17 cellular contexts compared by ENCODE assay signal in the genomic region with DNA sequence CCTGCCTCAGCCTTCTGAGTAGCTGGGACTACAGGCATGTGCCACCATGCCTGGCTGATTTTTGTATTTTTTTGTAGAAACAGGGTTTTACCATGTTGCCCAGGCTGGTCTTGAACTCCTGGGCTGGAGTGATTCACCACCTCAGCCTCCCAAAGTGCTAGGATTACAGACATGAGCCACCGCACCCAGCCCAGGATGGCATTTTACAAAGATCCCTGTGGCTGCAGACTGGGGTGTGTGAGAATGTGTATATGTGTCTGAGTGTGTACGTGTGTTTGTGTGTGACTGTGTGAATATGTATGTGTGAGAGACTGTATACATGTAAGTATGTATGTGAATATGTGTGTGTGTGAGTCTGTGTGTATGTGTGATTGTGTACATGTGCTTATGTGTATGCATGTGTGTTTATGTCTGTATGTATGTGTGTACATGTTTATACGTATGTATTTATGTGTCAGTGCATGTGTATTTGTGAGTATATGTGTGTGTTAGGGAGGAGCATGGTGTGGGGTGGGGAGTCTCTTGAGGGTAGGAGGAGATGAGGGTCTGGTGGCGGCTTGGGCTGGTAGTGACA.
"Had no signal": no experiment of that assay in that cellular context is flagged by ENCODE, and none has a peak within 500 bp of the region (broad histone marks: within the 10 kb centered on the region; RNA-seq: fewer than 3 reads in every experiment).

No MANE protein-coding gene starts in this region.

- ATAC-seq: gastrocnemius medialis had no signal

- H3K27me3 ChIP-seq: ascending aorta, gastrocnemius medialis had no signal

- H3K27ac ChIP-seq: ascending aorta, epithelial cell of prostate, gastrocnemius medialis, neural progenitor cell, parathyroid adenoma, VCaP had no signal

- H3K9me3 Mint-ChIP-seq: activated CD4-positive, alpha-beta memory T cell treated with anti-CD3 and anti-CD28 coated beads, Interleukin-2, amount 10 ng/mL, durations not matched to agents 7 days and 5 days; neural progenitor cell; type B pancreatic cell had no signal

- H3K9ac ChIP-seq: neural progenitor cell, parathyroid adenoma had no signal

- H3K4me3 ChIP-seq: ascending aorta, gastrocnemius medialis, neural progenitor cell had no signal

- H2AFZ ChIP-seq: neural progenitor cell, parathyroid adenoma had no signal

- H3K9me3 ChIP-seq: ascending aorta, gastrocnemius medialis had no signal

- DNase-seq: activated CD4-positive, alpha-beta memory T cell treated with anti-CD3 and anti-CD28 coated beads, Interleukin-2, amount 10 ng/mL, durations not matched to agents 7 days and 5 days; activated gamma-delta T cell treated with Interleukin-2 at 50 U/mL for 16 hours; activated T-cell treated with anti-CD3 and anti-CD28 coated beads, Interleukin-2, amount 50 U/mL, for 48 hours; cortex of kidney; effector CD8-positive, alpha-beta T cell; gastrocnemius medialis; retina; stimulated activated CD4-positive, alpha-beta T cell treated with anti-CD3 and anti-CD28 coated beads, Interleukin-2, amount 100 ng/mL, for 24 hours; stimulated activated naive CD4-positive, alpha-beta T cell; SW 1271; T-helper 9 cell had no signal

- H3K36me3 Mint-ChIP-seq: neural progenitor cell had no signal

- H3K4me2 ChIP-seq: neural progenitor cell had no signal

- H3K36me3 ChIP-seq: gastrocnemius medialis, neural progenitor cell had no signal

- H3K27me3 Mint-ChIP-seq: activated CD4-positive, alpha-beta memory T cell treated with anti-CD3 and anti-CD28 coated beads, Interleukin-2, amount 10 ng/mL, durations not matched to agents 7 days and 5 days; type B pancreatic cell had no signal

- H3K4me1 ChIP-seq: ascending aorta, parathyroid adenoma had no signal

- H3K27ac Mint-ChIP-seq: activated CD4-positive, alpha-beta memory T cell treated with anti-CD3 and anti-CD28 coated beads, Interleukin-2, amount 10 ng/mL, durations not matched to agents 7 days and 5 days; neural progenitor cell; type B pancreatic cell had no signal

- H3K4me3 Mint-ChIP-seq: activated CD4-positive, alpha-beta memory T cell treated with anti-CD3 and anti-CD28 coated beads, Interleukin-2, amount 10 ng/mL, durations not matched to agents 7 days and 5 days; neural progenitor cell; type B pancreatic cell had no signal
